20 cellular contexts compared by ENCODE assay signal in the genomic region with DNA sequence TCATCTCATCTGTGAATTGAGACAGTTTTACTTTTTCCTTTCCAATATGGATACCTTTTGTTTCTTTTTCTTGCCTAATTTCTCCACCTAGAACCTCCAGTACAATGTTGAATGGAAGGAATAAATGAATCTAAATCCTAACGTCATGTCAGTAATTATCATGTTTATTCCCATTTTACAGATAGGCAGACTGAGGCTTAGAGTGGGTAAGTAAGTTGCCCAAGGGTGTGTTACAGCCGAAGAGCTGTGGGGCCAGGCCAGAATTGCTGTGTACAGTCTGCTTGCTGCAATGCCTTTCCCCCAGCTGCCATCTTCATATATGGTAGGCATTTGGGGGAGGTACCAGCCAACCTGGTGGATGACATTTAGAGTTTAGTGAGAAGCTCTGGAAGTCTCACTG.
DNase-seq lines count a peak whose midpoint lies in the region; FAIRE-seq and TF ChIP-seq lines count a peak whose summit lies in the region.
"Had no signal": no experiment of that assay in that cellular context is flagged by ENCODE, and none has a peak within 500 bp of the region (broad histone marks: within the 10 kb centered on the region; RNA-seq: fewer than 3 reads in every experiment).

No MANE protein-coding gene starts in this region.

- DNase-seq in D341Med (ENCODE audit: low spot score) = peak; percentile 58
- DNase-seq in WERI-Rb-1 = no peak
- DNase-seq in H1 (ENCODE audit: low read depth in 1 of 2, low spot score in 2 of 2) = no peak
- DNase-seq in foreskin melanocyte = no peak
- no peak for DNase-seq in stimulated activated naive CD4-positive, alpha-beta T cell treated with Interleukin-2 at 50 U/mL for 16 hours (lab: John Stamatoyannopoulos, UW)
- DNase-seq: 8988T; ACHN; BE2C; C1 segment of cervical spinal cord; CD4-positive, alpha-beta memory T cell; CD4-positive, CD25-positive, alpha-beta regulatory T cell; CD8-positive, alpha-beta memory T cell; COR-L47; DMS79 treated with DMSO at 0.1 percent for 48 hours; GF-D8 had no signal

- H3K36me3 ChIP-seq in WERI-Rb-1 (no peaks in the 10 kb centered on the region), H1 (ENCODE audit: control insufficient read depth in 2 of 4, insufficient read depth in 4 of 4, low read length in 3 of 4) (no peaks in the 10 kb centered on the region)
- H3K36me3 ChIP-seq: BE2C, BLaER1 had no signal

- TF ChIP-seq CTCF in WERI-Rb-1 (IDR thresholded peaks at IDR 0.05; ENCODE audit: low read depth, low read length) (no peak), H1 (IDR thresholded peaks at IDR 0.05; ENCODE audit: control extremely low read depth in 1 of 3, insufficient read depth in 1 of 3, low read depth in 1 of 3, low read length in 3 of 3) (no peak)

- H3K4me1 ChIP-seq in H1 (replicated peaks in 1 of 4; ENCODE audit: control insufficient read depth in 3 of 4, insufficient read depth in 4 of 4, low read length in 3 of 4) = peaks cover 0 to 2% (median 0%) of the 10 kb centered on the region in 4 experiments; a peak in 3 of 7 replicates

- no peak for TF ChIP-seq POLR2A in H1 (IDR thresholded peaks at IDR 0.05; ENCODE audit: control extremely low read depth in 1 of 2, low read depth in 2 of 2, low read length in 2 of 2)

- H2BK15ac ChIP-seq in H1 (ENCODE audit: low read length) = no peak overlapping the region

- H3K4me3 ChIP-seq in WERI-Rb-1 (ENCODE audit: low read depth, low read length) (no peak overlapping the region), H1 (ENCODE audit: extremely low read depth in 1 of 4, insufficient read depth in 2 of 4, low read depth in 3 of 4, low read length in 4 of 4) (no peak overlapping the region)
- H3K4me3 ChIP-seq: BLaER1 had no signal

- no peak for FAIRE-seq in H1 (lab: Jason Lieb, UNC)
- FAIRE-seq: A204.1, G401.6, GM12891, GM19239 had no signal

- no peaks in the 10 kb centered on the region for H3K79me2 ChIP-seq in H1 (ENCODE audit: control insufficient read depth in 1 of 2, insufficient read depth in 2 of 2, low read length in 2 of 2)

- H3K4ac ChIP-seq in H1 (replicated peaks; ENCODE audit: insufficient read length, low read depth, low read length) = no peak overlapping the region

- no peak overlapping the region for H4K91ac ChIP-seq in H1 (replicated peaks; ENCODE audit: insufficient read length, low read length)

- no peak overlapping the region for H2AFZ ChIP-seq in H1 (ENCODE audit: low read length)

- no peak overlapping the region for H2BK5ac ChIP-seq in H1 (ENCODE audit: low read depth, low read length)

- no peak overlapping the region for H4K8ac ChIP-seq in H1 (ENCODE audit: extremely low read depth, insufficient read depth, low read length)

- WGBS in H1 (ENCODE audit: extremely low coverage in 1 of 2, insufficient coverage in 1 of 2, insufficient read length in 1 of 2, insufficient replicate concordance in 2 of 2, low coverage in 1 of 2, low lambda C conversion rate in 2 of 2, missing lambda C conversion rate in 1 of 2), 2 experiments = 89% methylated on average over 2 of the region's 2 CpGs; no CpG with 5 or more reads in 1 of the 2 experiments

- H3K23me2 ChIP-seq in H1 (ENCODE audit: low read depth, low read length) = no peaks in the 10 kb centered on the region

- H3K56ac ChIP-seq in H1 (replicated peaks; ENCODE audit: insufficient read length, low read depth, low read length) = no peak overlapping the region

- H4K20me1 ChIP-seq in H1 (replicated peaks in 1 of 2; ENCODE audit: control insufficient read depth in 1 of 2, insufficient read depth in 2 of 2, low read length in 2 of 2) = no peaks in the 10 kb centered on the region
- H4K20me1 ChIP-seq: BLaER1 had no signal

- CTCF ChIA-PET in H1 (lab: Charles Lee; ENCODE audit: partially characterized antibody) = interaction anchor here (0.5 to 0.6 kb wide), 2 partner anchors 30 to 910 kb away, joined by 3 read pairs; no protein-coding TSS in a partner anchor

- POLR2A ChIA-PET in H1 (lab: Charles Lee; ENCODE audit: partially characterized antibody) = no interaction called here

- no peak overlapping the region for H3K14ac ChIP-seq in H1 (ENCODE audit: insufficient read length)

- no peak overlapping the region for H3K18ac ChIP-seq in H1 (ENCODE audit: extremely low read depth, low read length)

- H2AK5ac ChIP-seq in H1 (ENCODE audit: low read depth, low read length) = no peak overlapping the region

- no peak overlapping the region for H3K9ac ChIP-seq in H1 (replicated peaks in 1 of 4; ENCODE audit: extremely low read depth in 1 of 4, low read depth in 3 of 4, low read length in 3 of 4)
- H3K9ac ChIP-seq: BLaER1 had no signal

- peaks cover 2% of the 10 kb centered on the region; the same call in 1 of the 2 replicates for H3K79me1 ChIP-seq in H1 (ENCODE audit: low read depth, low read length)

- no peak overlapping the region for H4K5ac ChIP-seq in H1 (ENCODE audit: insufficient read length, low read depth, low read length)

- TF ChIP-seq RAD21 in H1 (IDR thresholded peaks at IDR 0.05 in 1 of 2, conservative IDR thresholded peaks at IDR 0.05 in 1 of 2; ENCODE audit: low read depth in 2 of 2, low read length in 2 of 2) = no peak

- H2BK12ac ChIP-seq in H1 (ENCODE audit: low read depth, low read length) = no peak overlapping the region

- H3K27me3 ChIP-seq in WERI-Rb-1 (ENCODE audit: insufficient read depth, low read depth, severe bottlenecking) = no peaks in the 10 kb centered on the region
- no peaks in the 10 kb centered on the region for H3K27me3 ChIP-seq in H1 (replicated peaks in 1 of 4; ENCODE audit: control insufficient read depth in 3 of 4, extremely low read depth in 1 of 4, insufficient read depth in 3 of 4, low read length in 3 of 4)
- H3K27me3 ChIP-seq: BE2C, BLaER1 had no signal

- H3K27ac ChIP-seq in WERI-Rb-1 (peak overlapping the region; percentile 94), H1 (ENCODE audit: low read depth, low read length) (no peak overlapping the region)
- H3K27ac ChIP-seq: BLaER1 had no signal

- H3K4me2 ChIP-seq in H1 (ENCODE audit: insufficient read depth in 1 of 2, low read depth in 2 of 2, low read length in 2 of 2) = no peak overlapping the region
- H3K4me2 ChIP-seq: BLaER1 had no signal

- no peak overlapping the region for H2BK120ac ChIP-seq in H1 (replicated peaks; ENCODE audit: low read depth, low read length)

- no peak overlapping the region for H2BK20ac ChIP-seq in H1 (ENCODE audit: low read length)

- TF ChIP-seq EP300 in H1 (IDR thresholded peaks at IDR 0.05; ENCODE audit: borderline replicate concordance in 1 of 2, low read depth in 2 of 2, low read length in 2 of 2) = no peak

- H3K9me3 ChIP-seq in WERI-Rb-1 (ENCODE audit: severe bottlenecking) (peaks cover 9% of the 10 kb centered on the region), H1 (ENCODE audit: insufficient read depth in 2 of 2, low read depth in 1 of 2, low read length in 1 of 2) (no peaks in the 10 kb centered on the region)
- H3K9me3 ChIP-seq: BE2C, BLaER1 had no signal

- no peak overlapping the region for H3K23ac ChIP-seq in H1 (ENCODE audit: insufficient read length)

TF ChIP-seq in H1, 55 proteins besides CTCF, POLR2A, EP300 and RAD21:
- TF ChIP-seq ASH2L (IDR thresholded peaks at IDR 0.05; ENCODE audit: low read length) (no peak), KDM1A (IDR thresholded peaks at IDR 0.05; ENCODE audit: borderline replicate concordance, low read length) (0 out of 2 replicates have a peak, but pooled peaks have one; percentile 26), SUZ12 (IDR thresholded peaks at IDR 0.05; ENCODE audit: low read length) (no peak)
